ENCODE assay signal across 9 cellular contexts in the genomic region with DNA sequence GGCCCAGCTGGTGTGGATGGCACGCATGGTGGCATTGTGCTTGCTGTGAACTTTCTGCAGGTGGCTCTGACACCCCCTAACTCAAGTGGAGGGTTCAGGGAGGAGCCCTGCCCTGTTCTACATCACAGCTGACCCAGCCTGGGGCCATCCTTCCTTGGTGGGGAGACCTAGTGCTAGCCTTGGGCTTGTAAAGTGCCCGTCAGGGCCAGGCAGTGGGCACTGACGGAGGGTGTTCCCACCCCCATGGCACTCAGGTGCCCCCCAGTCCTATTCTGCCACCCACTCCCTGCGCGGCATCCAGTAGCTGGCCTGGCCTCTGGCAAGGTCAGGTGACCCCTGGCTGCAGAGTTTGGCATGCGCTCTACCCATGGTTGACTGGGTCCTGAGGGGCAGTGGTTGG. TPM values are rescaled to one million over a fixed set of nuclear protein-coding genes. Genes with fewer than 3 reads are reported as not detected.
DNase-seq lines count a peak whose midpoint lies in the region; ATAC-seq and TF ChIP-seq lines count a peak whose summit lies in the region.
"Not testable (repeated sequence)": the region's sequence is repeated elsewhere in the genome, so short reads cannot be mapped to it uniquely, and the experiment has no call there.
"Had no signal": no experiment of that assay in that cellular context is flagged by ENCODE, and none has a peak within 500 bp of the region (broad histone marks: within the 10 kb centered on the region; RNA-seq: fewer than 3 reads in every experiment).

No MANE protein-coding gene starts in this region.

- H3K4me1 ChIP-seq in stomach = peaks cover 5 to 20% (median 19%) of the 10 kb centered on the region in 4 donors

- H3K27me3 ChIP-seq in stomach = not testable (repeated sequence)

- WGBS in stomach, 5 donors = 83 to 100% (median 84%) methylated on average over 1 to 2 of the region's 6 CpGs

- not testable (repeated sequence) for TF ChIP-seq CTCF in endothelial cell (IDR thresholded peaks at IDR 0.05; ENCODE audit: unreplicated experiment); stomach (IDR thresholded peaks at IDR 0.05)

- H3K9me3 ChIP-seq in stomach = not testable (repeated sequence)

- ATAC-seq in left cardiac atrium = not testable (repeated sequence)
- ATAC-seq in natural killer cell treated with Interleukin-12 subunit alpha and Interleukin-12 subunit beta and Interleukin-15 and Interleukin-18, amount 100 ng/mL, for 72 hours = peak in 1 of 2 donors; percentile 20

- not testable (repeated sequence) for H3K4me3 Mint-ChIP-seq in endothelial cell (ENCODE audit: unreplicated experiment); natural killer cell treated with Interleukin-12 subunit alpha and Interleukin-12 subunit beta and Interleukin-15 and Interleukin-18, amount 100 ng/mL, for 72 hours

- not testable (repeated sequence) for H3K4me3 ChIP-seq in stomach

- H3K27ac ChIP-seq in stomach = peak overlapping the region in 4 of 5 donors; percentile 61 to 79 (median 64)

- H3K27me3 Mint-ChIP-seq in endothelial cell (ENCODE audit: unreplicated experiment); natural killer cell treated with Interleukin-12 subunit alpha and Interleukin-12 subunit beta and Interleukin-15 and Interleukin-18, amount 100 ng/mL, for 72 hours: not testable (repeated sequence)

- peak; percentile 6 for DNase-seq in activated CD4-positive, alpha-beta T cell treated with anti-CD3 and anti-CD28 coated beads for 1 hour
- peak; percentile 16 for DNase-seq in activated effector memory CD4-positive, alpha-beta T cell treated with anti-CD3 and anti-CD28 coated beads, Interleukin-2, amount 50 U/mL, for 16 hours
- DNase-seq in endothelial cell (ENCODE audit: low spot score) (peak; percentile 1), left cardiac atrium (peak; percentile 16), mesenteric fat pad (ENCODE audit: low spot score) (peak; percentile 33), posterior vena cava (ENCODE audit: low spot score) (peak; percentile 14)
- DNase-seq in natural killer cell treated with Interleukin-12 subunit alpha and Interleukin-12 subunit beta and Interleukin-15 and Interleukin-18, amount 100 ng/mL, for 72 hours (ENCODE audit: low spot score) = peak; percentile 48
- not testable (repeated sequence) for DNase-seq in stomach

- H3K4me1 Mint-ChIP-seq in endothelial cell (ENCODE audit: unreplicated experiment); natural killer cell treated with Interleukin-12 subunit alpha and Interleukin-12 subunit beta and Interleukin-15 and Interleukin-18, amount 100 ng/mL, for 72 hours (ENCODE audit: low read depth in 2 of 2): not testable (repeated sequence)

- H3K36me3 Mint-ChIP-seq in endothelial cell (ENCODE audit: low read depth, unreplicated experiment); natural killer cell treated with Interleukin-12 subunit alpha and Interleukin-12 subunit beta and Interleukin-15 and Interleukin-18, amount 100 ng/mL, for 72 hours: not testable (repeated sequence)

- not testable (repeated sequence) for TF ChIP-seq POLR2A in stomach (IDR thresholded peaks at IDR 0.05)

- H3K27ac Mint-ChIP-seq in endothelial cell (ENCODE audit: unreplicated experiment); natural killer cell treated with Interleukin-12 subunit alpha and Interleukin-12 subunit beta and Interleukin-15 and Interleukin-18, amount 100 ng/mL, for 72 hours: not testable (repeated sequence)

- not testable (repeated sequence) for TF ChIP-seq EP300 in stomach (IDR thresholded peaks at IDR 0.05)

- H3K36me3 ChIP-seq in stomach = peaks cover 16 to 29% (median 18%) of the 10 kb centered on the region in 4 donors

- H3K9me3 Mint-ChIP-seq in endothelial cell (ENCODE audit: unreplicated experiment); natural killer cell treated with Interleukin-12 subunit alpha and Interleukin-12 subunit beta and Interleukin-15 and Interleukin-18, amount 100 ng/mL, for 72 hours: not testable (repeated sequence)

- intact Hi-C loops in left cardiac atrium (cut with DNase I); posterior vena cava (cut with DNase I); stomach (cut with DNase I; ENCODE audit: low total_unique reads): not testable (repeated sequence)

RNA-seq across cellular contexts. Expression of a gene that starts 24.0 kb away (rescaled TPM):
- total RNA-seq in endothelial cell (ENCODE audit: unreplicated experiment) (23.5 TPM), left cardiac atrium (1 to 10 TPM; 1.6 to 2.8 TPM), mesenteric fat pad (5.5 TPM), posterior vena cava (1 to 10 TPM; 3.3 to 3.8 TPM), stomach (1 to 10 TPM in 4 of 5 donors, under 1 TPM in 1; 0.45 to 7.4 (median 7.0) TPM)
- total RNA-seq in natural killer cell treated with Interleukin-12 subunit alpha and Interleukin-12 subunit beta and Interleukin-15 and Interleukin-18, amount 100 ng/mL, for 72 hours = 1 to 10 TPM; 7.4 to 9.7 TPM
- 1 to 10 TPM in 2 of 3 donors, under 1 TPM in 1; 0.78 to 1.5 (median 1.2) TPM for polyA plus RNA-seq in stomach

RNA-seq across cellular contexts. Expression of a gene that starts 26.0 kb away (rescaled TPM):
- total RNA-seq in endothelial cell (ENCODE audit: unreplicated experiment) (0.92 TPM), left cardiac atrium (under 1 TPM; 0.31 to 0.82 TPM), mesenteric fat pad (0.16 TPM), posterior vena cava (under 1 TPM; 0.51 to 0.81 TPM), stomach (10 to 100 TPM in 1 of 5 donors, 1 to 10 TPM in 1, under 1 TPM in 1, not detected in 2; 0.73 to 69.2 (median 3.6) TPM)
- 1 to 10 TPM; 1.4 to 3.5 TPM for total RNA-seq in natural killer cell treated with Interleukin-12 subunit alpha and Interleukin-12 subunit beta and Interleukin-15 and Interleukin-18, amount 100 ng/mL, for 72 hours
- 1 to 10 TPM; 1.8 to 5.8 (median 2.9) TPM for polyA plus RNA-seq in stomach

RNA-seq across cellular contexts. Expression of a gene that starts 57.6 kb away (rescaled TPM):
- total RNA-seq in endothelial cell (ENCODE audit: unreplicated experiment) (0.51 TPM), left cardiac atrium (under 1 TPM in 1 of 2 donors, not detected in 1; 0.06 TPM), mesenteric fat pad (0.06 TPM), posterior vena cava (under 1 TPM; 0.19 to 0.42 TPM), stomach (not detected)
- 1 to 10 TPM in 1 of 2 donors, under 1 TPM in 1; 0.14 to 1.4 TPM for total RNA-seq in natural killer cell treated with Interleukin-12 subunit alpha and Interleukin-12 subunit beta and Interleukin-15 and Interleukin-18, amount 100 ng/mL, for 72 hours
- polyA plus RNA-seq in stomach = under 1 TPM in 1 of 3 donors, not detected in 2; 0.03 TPM
- total RNA-seq: HT-29 had no signal
